ENCODE assay signal across 19 cellular contexts in genomic region chr5:154627711-154628678, GRCh38.
A peak's percentile ranks its signal among the peaks of the same experiment; 100 is the strongest.
DNase-seq lines count a peak whose midpoint lies in the region; ATAC-seq and TF ChIP-seq lines count a peak whose summit lies in the region.
"Had no signal": no experiment of that assay in that cellular context is flagged by ENCODE, and none has a peak within 500 bp of the region (broad histone marks: within the 10 kb centered on the region; RNA-seq: fewer than 3 reads in every experiment).

No MANE protein-coding gene starts in this region.

- H3K27me3 ChIP-seq in ovary: no peaks in the 10 kb centered on the region
- H3K27me3 ChIP-seq: cardiac muscle cell, sigmoid colon had no signal

- TF ChIP-seq POLR2A in ovary (IDR thresholded peaks at IDR 0.05): no peak

- intact Hi-C loops in ovary (cut with DNase I): loop anchor here in 1 of 4 donors (10.0 kb wide), 1 partner anchor 153 kb away; the partner anchor contains the start of gene HAND1

- H3K4me1 ChIP-seq in ovary (ENCODE audit: insufficient read depth): no peaks in the 10 kb centered on the region
- H3K4me1 ChIP-seq: Caco-2 had no signal

- no peaks in the 10 kb centered on the region for H3K9me3 ChIP-seq in ovary
- H3K9me3 ChIP-seq: Caco-2, sigmoid colon had no signal

- DNase-seq in AG20443 (ENCODE audit: low spot score) (peak; percentile 83), HFF-Myc (ENCODE audit: extremely low read depth, low read depth) (peak; percentile 98), epithelial cell of esophagus (ENCODE audit: low read depth) (peak; percentile 31), myocyte (ENCODE audit: low read depth) (peak; percentile 49), ovary (no peak), COLO668 (lab: John Stamatoyannopoulos, UW; ENCODE audit: unreplicated experiment) (no peak)
- no peak for DNase-seq in activated CD4-positive, CD25-positive, alpha-beta regulatory T cell (lab: John Stamatoyannopoulos, UW)
- DNase-seq: activated CD8-positive, alpha-beta memory T cell treated with anti-CD3 and anti-CD28 coated beads for 24 hours; AML-193; Caco-2; GOT3; hypothalamus; NCI-H446 treated with DMSO at 0.1 percent for 48 hours; occipital lobe; SHP77; sigmoid colon; T-helper 17 cell had no signal

- 61 to 73% (median 69%) methylated on average over 7 of the region's 7 CpGs for whole genome bisulfite sequencing in ovary, 3 donors

- no peak overlapping the region for H3K27ac ChIP-seq in ovary
- H3K27ac ChIP-seq: cardiac muscle cell had no signal

- no peak for TF ChIP-seq CTCF in HFF-Myc (IDR thresholded peaks at IDR 0.05; ENCODE audit: low read depth, low read length, missing control alignments)
- TF ChIP-seq CTCF in epithelial cell of esophagus (IDR thresholded peaks at IDR 0.05; ENCODE audit: insufficient read depth, low read depth, low read length, missing control alignments): no peak
- no peak for TF ChIP-seq CTCF in ovary (IDR thresholded peaks at IDR 0.05)

- no peak for ATAC-seq in GM19395 (IDR thresholded peaks at IDR 0.05; ENCODE audit: unreplicated experiment)
- ATAC-seq: T-helper 17 cell had no signal

- H3K36me3 ChIP-seq in ovary: no peaks in the 10 kb centered on the region
- H3K36me3 ChIP-seq: cardiac muscle cell, sigmoid colon had no signal

- H3K4me3 ChIP-seq in HFF-Myc (replicated peaks; ENCODE audit: low read depth, low read length) (0 out of 2 replicates have a peak overlapping the region, but pooled peaks have one; percentile 8), epithelial cell of esophagus (ENCODE audit: low read length) (no peak overlapping the region), ovary (no peak overlapping the region)
- H3K4me3 ChIP-seq: cardiac muscle cell, sigmoid colon had no signal

- TF ChIP-seq EP300 in ovary (IDR thresholded peaks at IDR 0.05): no peak

Comparison
In these comparisons a context has a peak if more than half of its experiments do, and no peak if none do; other contexts are left out.
1. DNase-seq: peak in AG20443 (single experiment), HFF-Myc (single experiment), epithelial cell of esophagus (single experiment) and myocyte (single experiment); none in ovary (0 of 5), activated CD4-positive, CD25-positive, alpha-beta regulatory T cell (0 of 4) and COLO668 (single experiment).